Comparison of ENCODE assay signal across 1 cellular context in genomic region chr9:137593176-137593575, GRCh38.
TF ChIP-seq lines count a peak whose summit lies in the region.

No MANE protein-coding gene starts in this region.

TF ChIP-seq in HEK293, 187 proteins besides CTCF, POLR2A, EP300 and RAD21 (continued from another document):
- TF ChIP-seq, protein P1, sequence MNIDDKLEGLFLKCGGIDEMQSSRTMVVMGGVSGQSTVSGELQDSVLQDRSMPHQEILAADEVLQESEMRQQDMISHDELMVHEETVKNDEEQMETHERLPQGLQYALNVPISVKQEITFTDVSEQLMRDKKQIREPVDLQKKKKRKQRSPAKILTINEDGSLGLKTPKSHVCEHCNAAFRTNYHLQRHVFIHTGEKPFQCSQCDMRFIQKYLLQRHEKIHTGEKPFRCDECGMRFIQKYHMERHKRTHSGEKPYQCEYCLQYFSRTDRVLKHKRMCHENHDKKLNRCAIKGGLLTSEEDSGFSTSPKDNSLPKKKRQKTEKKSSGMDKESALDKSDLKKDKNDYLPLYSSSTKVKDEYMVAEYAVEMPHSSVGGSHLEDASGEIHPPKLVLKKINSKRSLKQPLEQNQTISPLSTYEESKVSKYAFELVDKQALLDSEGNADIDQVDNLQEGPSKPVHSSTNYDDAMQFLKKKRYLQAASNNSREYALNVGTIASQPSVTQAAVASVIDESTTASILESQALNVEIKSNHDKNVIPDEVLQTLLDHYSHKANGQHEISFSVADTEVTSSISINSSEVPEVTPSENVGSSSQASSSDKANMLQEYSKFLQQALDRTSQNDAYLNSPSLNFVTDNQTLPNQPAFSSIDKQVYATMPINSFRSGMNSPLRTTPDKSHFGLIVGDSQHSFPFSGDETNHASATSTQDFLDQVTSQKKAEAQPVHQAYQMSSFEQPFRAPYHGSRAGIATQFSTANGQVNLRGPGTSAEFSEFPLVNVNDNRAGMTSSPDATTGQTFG (tag by site-specific recombination; IDR thresholded peaks at IDR 0.05; ENCODE audit: borderline replicate concordance) = no peak
- TF ChIP-seq, protein P2, sequence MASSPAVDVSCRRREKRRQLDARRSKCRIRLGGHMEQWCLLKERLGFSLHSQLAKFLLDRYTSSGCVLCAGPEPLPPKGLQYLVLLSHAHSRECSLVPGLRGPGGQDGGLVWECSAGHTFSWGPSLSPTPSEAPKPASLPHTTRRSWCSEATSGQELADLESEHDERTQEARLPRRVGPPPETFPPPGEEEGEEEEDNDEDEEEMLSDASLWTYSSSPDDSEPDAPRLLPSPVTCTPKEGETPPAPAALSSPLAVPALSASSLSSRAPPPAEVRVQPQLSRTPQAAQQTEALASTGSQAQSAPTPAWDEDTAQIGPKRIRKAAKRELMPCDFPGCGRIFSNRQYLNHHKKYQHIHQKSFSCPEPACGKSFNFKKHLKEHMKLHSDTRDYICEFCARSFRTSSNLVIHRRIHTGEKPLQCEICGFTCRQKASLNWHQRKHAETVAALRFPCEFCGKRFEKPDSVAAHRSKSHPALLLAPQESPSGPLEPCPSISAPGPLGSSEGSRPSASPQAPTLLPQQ (tag by site-specific recombination; IDR thresholded peaks at IDR 0.05) = no peak
- no peak for TF ChIP-seq ZNF266 (tag by site-specific recombination; IDR thresholded peaks at IDR 0.05; ENCODE audit: low read depth)
- no peak for TF ChIP-seq ZNF23 (tag by site-specific recombination; IDR thresholded peaks at IDR 0.05; ENCODE audit: borderline replicate concordance)
- TF ChIP-seq ZNF404 (tag by site-specific recombination; IDR thresholded peaks at IDR 0.05) = no peak
- TF ChIP-seq ZNF843 (tag by site-specific recombination; IDR thresholded peaks at IDR 0.05) = no peak
- TF ChIP-seq KLF10 (tag by site-specific recombination; IDR thresholded peaks at IDR 0.05) = no peak
- TF ChIP-seq PRDM1 (tag by site-specific recombination; IDR thresholded peaks at IDR 0.05) = no peak
- no peak for TF ChIP-seq ZIC2 (tag by site-specific recombination; IDR thresholded peaks at IDR 0.05)
- no peak for TF ChIP-seq ZNF561 (tag by site-specific recombination; IDR thresholded peaks at IDR 0.05; ENCODE audit: borderline replicate concordance)
- TF ChIP-seq ZSCAN23 (tag by site-specific recombination; IDR thresholded peaks at IDR 0.05) = no peak
- TF ChIP-seq ZNF664 (tag by site-specific recombination; IDR thresholded peaks at IDR 0.05) = no peak
- peak; percentile 57 for TF ChIP-seq ZXDB (tag by site-specific recombination; IDR thresholded peaks at IDR 0.05)
- peak; percentile 46; the same call in 1 of the 2 replicates for TF ChIP-seq GLIS1 (tag by site-specific recombination; IDR thresholded peaks at IDR 0.05)
- peak; percentile 34; the same call in 1 of the 2 replicates for TF ChIP-seq ZBTB8A (tag by site-specific recombination; IDR thresholded peaks at IDR 0.05)
- peak; percentile 72 for TF ChIP-seq SCRT2 (tag by site-specific recombination; IDR thresholded peaks at IDR 0.05)
- TF ChIP-seq ZNF362 (tag by site-specific recombination; IDR thresholded peaks at IDR 0.05) = no peak
- TF ChIP-seq ZNF391 (tag by site-specific recombination; IDR thresholded peaks at IDR 0.05; ENCODE audit: borderline replicate concordance, low read depth) = no peak
- no peak for TF ChIP-seq ZSCAN18 (tag by site-specific recombination; IDR thresholded peaks at IDR 0.05)
- no peak for TF ChIP-seq ZNF10 (tag by site-specific recombination; IDR thresholded peaks at IDR 0.05)
- no peak for TF ChIP-seq ZNF133 (tag by site-specific recombination; IDR thresholded peaks at IDR 0.05)
- no peak for TF ChIP-seq ZNF791 (tag by site-specific recombination; IDR thresholded peaks at IDR 0.05)
